ENCODE assay signal across 8 cellular contexts in genomic region chr5:1800470-1801060, GRCh38. TPM values are rescaled to one million over a fixed set of nuclear protein-coding genes. Genes with fewer than 3 reads are reported as not detected.
DNase-seq lines count a peak whose midpoint lies in the region; ATAC-seq and TF ChIP-seq lines count a peak whose summit lies in the region.

No MANE protein-coding gene starts in this region.

- H3K36me3 ChIP-seq in SK-N-MC (ENCODE audit: insufficient read depth, low read length), result peaks cover 50% of the 10 kb centered on the region
- H3K36me3 ChIP-seq in mesodermal cell (ENCODE audit: control insufficient read depth, insufficient read depth, low read length), result peaks cover 62% of the 10 kb centered on the region
- peaks cover 5% of the 10 kb centered on the region for H3K36me3 ChIP-seq in urinary bladder (ENCODE audit: insufficient read depth)

- peaks cover 6% of the 10 kb centered on the region for H3K4me1 ChIP-seq in mesodermal cell (ENCODE audit: control insufficient read depth, insufficient read depth, low read length, poor library complexity, severe bottlenecking)
- no peaks in the 10 kb centered on the region for H3K4me1 ChIP-seq in urinary bladder (ENCODE audit: insufficient read depth)

- no peaks in the 10 kb centered on the region for H3K27me3 ChIP-seq in dorsolateral prefrontal cortex

- H3K9me3 ChIP-seq in SK-N-MC (ENCODE audit: low read depth, low read length) (no peaks in the 10 kb centered on the region), mesodermal cell (ENCODE audit: control insufficient read depth, low read length) (no peaks in the 10 kb centered on the region)

- intact Hi-C loops in dorsolateral prefrontal cortex (cut with DNase I), result loop anchor here in 1 of 2 donors (10.0 kb wide), 1 partner anchor 456 kb away; the partner anchor contains the start of gene CLPTM1L

- DNase-seq in SKM-1 treated with dmso at 0.1 percent for 144 hours (lab: John Stamatoyannopoulos, UW; ENCODE audit: unreplicated experiment) (peak; percentile 9), SKM-1 (lab: John Stamatoyannopoulos, UW; ENCODE audit: unreplicated experiment) (no peak), HT-29 (ENCODE audit: low spot score) (peak; percentile 82), SK-N-MC (ENCODE audit: low read depth, low spot score) (no peak), dorsolateral prefrontal cortex (peak in 2 of 10 donors; percentile 28 to 35)

- ATAC-seq in HG03439 (IDR thresholded peaks at IDR 0.05; ENCODE audit: unreplicated experiment), result no peak

- H3K27ac ChIP-seq in SK-N-MC (peak overlapping the region; percentile 65; the same call in 1 of the 2 replicates), dorsolateral prefrontal cortex (peak overlapping the region; percentile 51 to 96 (median 91)), mesodermal cell (ENCODE audit: low read depth, low read length, severe bottlenecking) (peak overlapping the region; percentile 87), urinary bladder (ENCODE audit: low read depth) (no peak overlapping the region)

- H3K4me3 ChIP-seq in SK-N-MC (peak overlapping the region; percentile 93), dorsolateral prefrontal cortex (peak overlapping the region; percentile 70 to 100 (median 97)), mesodermal cell (ENCODE audit: extremely low read depth, insufficient read depth, low read length, poor library complexity, severe bottlenecking) (peak overlapping the region; percentile 65), urinary bladder (ENCODE audit: low read depth, low read length) (peak overlapping the region; percentile 92)

- peak overlapping the region; percentile 88 for H3K9ac ChIP-seq in SK-N-MC (ENCODE audit: insufficient read length)

- 0 to 3% methylated on average over 12 to 16 of the region's 20 CpGs for WGBS in mesodermal cell (ENCODE audit: insufficient coverage in 2 of 2), 2 experiments
- WGBS in urinary bladder, result 8% methylated on average over 20 of the region's 20 CpGs

- no peak for TF ChIP-seq CTCF in dorsolateral prefrontal cortex (IDR thresholded peaks at IDR 0.05 in 54 of 56, conservative IDR thresholded peaks at IDR 0.05 in 2 of 56; ENCODE audit: low read depth in 1 of 56, partially characterized antibody in 56 of 56)

RNA-seq across cellular contexts. Expression of gene NDUFS6, which starts 0.6 kb away (rescaled TPM):
- total RNA-seq in HT-29 (2014; rRNA removed; shearing (Covaris generic)), result 110 and 146 TPM in 2 replicates
- total RNA-seq in dorsolateral prefrontal cortex, result 10 to 100 TPM; 14.4 to 41.9 (median 22.8) TPM
- polyA plus RNA-seq in mesodermal cell (2013, experiment 1 of 2), result 64.1 TPM
- 55.5 TPM for polyA plus RNA-seq in mesodermal cell (2013, experiment 2 of 2)
- 12.2 TPM for total RNA-seq in urinary bladder
- polyA plus RNA-seq in urinary bladder, result 81.5 TPM

RNA-seq across cellular contexts. Expression of gene MRPL36, which starts 0.9 kb away (rescaled TPM):
- total RNA-seq in HT-29 (2014; rRNA removed; shearing (Covaris generic)), result 140 and 145 TPM in 2 replicates
- total RNA-seq in dorsolateral prefrontal cortex (10 to 100 TPM; 20.6 to 47.0 (median 33.2) TPM), urinary bladder (19.9 TPM)
- 74.1 TPM for polyA plus RNA-seq in mesodermal cell (2013, experiment 1 of 2)
- 66.8 TPM for polyA plus RNA-seq in mesodermal cell (2013, experiment 2 of 2)
- 68.6 TPM for polyA plus RNA-seq in urinary bladder

Comparison
In these comparisons a context has a peak if more than half of its experiments do, and no peak if none do; other contexts are left out.
1. DNase-seq: peak in SKM-1 treated with dmso at 0.1 percent for 144 hours (single experiment) and HT-29 (single experiment); none in SKM-1 (single experiment) and SK-N-MC (single experiment).
2. Peak in every context shown above with its lines, with median percentiles within 50 percentile points of each other: H3K4me3 ChIP-seq.